ENCODE assay signal across 17 cellular contexts in the genomic region with DNA sequence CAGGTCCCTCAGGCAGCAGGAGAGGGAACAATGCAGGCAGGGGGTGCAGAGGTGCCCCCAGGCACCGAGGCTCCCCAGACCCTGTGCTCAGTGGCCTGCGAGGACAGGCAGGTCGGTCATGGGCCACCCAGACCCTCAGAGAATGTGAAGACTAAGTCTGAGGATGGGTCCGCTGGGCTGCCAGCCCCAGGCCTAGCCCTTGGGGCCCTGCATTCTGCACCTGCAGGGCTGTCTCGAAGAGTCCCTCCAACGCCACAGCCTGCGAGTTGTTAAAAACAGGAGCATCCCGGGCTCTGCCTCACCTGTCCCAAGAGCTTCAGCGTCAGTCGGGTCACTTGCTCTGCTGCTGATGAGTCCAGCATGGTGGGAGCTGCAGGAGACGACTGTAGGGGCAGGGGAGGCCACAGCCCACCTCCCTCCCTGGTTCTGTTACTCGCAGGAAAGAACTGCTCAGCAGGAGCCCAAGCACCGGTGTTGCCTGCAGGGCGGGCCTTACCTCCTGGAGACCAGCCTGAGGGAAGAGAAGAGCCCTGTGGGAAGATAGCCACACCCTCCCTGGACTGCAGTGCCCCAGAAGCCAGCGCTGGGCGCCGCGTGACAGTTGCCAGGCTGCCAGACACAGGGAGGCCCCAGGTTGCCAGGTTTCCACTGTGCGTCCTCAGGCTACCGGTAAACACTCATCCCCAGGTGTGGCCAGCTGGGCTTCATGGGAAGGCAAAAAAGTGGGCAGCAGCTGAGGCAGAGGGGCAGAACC. TPM values are rescaled to one million over a fixed set of nuclear protein-coding genes. Genes with fewer than 3 reads are reported as not detected.
DNase-seq lines count a peak whose midpoint lies in the region; ATAC-seq and TF ChIP-seq lines count a peak whose summit lies in the region.
"Had no signal": no experiment of that assay in that cellular context is flagged by ENCODE, and none has a peak within 500 bp of the region (broad histone marks: within the 10 kb centered on the region; RNA-seq: fewer than 3 reads in every experiment).

No MANE protein-coding gene starts in this region.

- intact Hi-C loops in heart left ventricle (cut with DNase I) (no loop called here), thyroid gland (cut with DNase I) (no loop called here), tibial artery (cut with DNase I; ENCODE audit: low total_unique reads) (no loop called here), natural killer cell (cut with micrococcal nuclease) (no loop called here)

- H3K27me3 ChIP-seq in heart left ventricle (no peaks in the 10 kb centered on the region), thyroid gland (no peaks in the 10 kb centered on the region), tibial artery (no peaks in the 10 kb centered on the region)

- H3K27me3 Mint-ChIP-seq in natural killer cell (ENCODE audit: low read depth in 2 of 2): no peaks in the 10 kb centered on the region
- H3K27me3 Mint-ChIP-seq: stimulated activated memory B cell treated with anti-CD40 and anti-IgM and Interleukin-4, amounts not matched to agents 10 μg/mL and 1 μg/mL and 100 μg/mL, for 72 hours had no signal

- H3K4me3 Mint-ChIP-seq in natural killer cell: no peak overlapping the region
- H3K4me3 Mint-ChIP-seq: activated naive CD4-positive, alpha-beta T cell treated with anti-CD3 and anti-CD28 coated beads for 36 hours; stimulated activated memory B cell treated with anti-CD40 and anti-IgM and Interleukin-4, amounts not matched to agents 10 μg/mL and 1 μg/mL and 100 μg/mL, for 72 hours had no signal

- H3K27ac ChIP-seq in heart left ventricle: no peak overlapping the region
- H3K27ac ChIP-seq in thyroid gland: no peak overlapping the region
- H3K27ac ChIP-seq in tibial artery: no peak overlapping the region
- H3K27ac ChIP-seq: 22Rv1, HL-60 had no signal

- no peaks in the 10 kb centered on the region for H3K9me3 Mint-ChIP-seq in natural killer cell
- H3K9me3 Mint-ChIP-seq: activated naive CD4-positive, alpha-beta T cell treated with anti-CD3 and anti-CD28 coated beads for 36 hours; stimulated activated memory B cell treated with anti-CD40 and anti-IgM and Interleukin-4, amounts not matched to agents 10 μg/mL and 1 μg/mL and 100 μg/mL, for 72 hours had no signal

- peaks cover under 1 to 11% of the 10 kb centered on the region in 2 donors for H3K4me1 Mint-ChIP-seq in natural killer cell

- TF ChIP-seq CTCF in heart left ventricle (IDR thresholded peaks at IDR 0.05) (no peak), thyroid gland (IDR thresholded peaks at IDR 0.05) (no peak), tibial artery (IDR thresholded peaks at IDR 0.05) (no peak), natural killer cell (IDR thresholded peaks at IDR 0.05) (no peak)

- peak; percentile 19 for DNase-seq in NCI-H1092 (lab: John Stamatoyannopoulos, UW)
- DNase-seq in NCI-H1092 treated with DMSO at 0.1 percent for 48 hours (lab: John Stamatoyannopoulos, UW): no peak
- DNase-seq in NCI-H2196 treated with DMSO at 0.1 percent for 48 hours (lab: John Stamatoyannopoulos, UW; ENCODE audit: unreplicated experiment): peak; percentile 80
- DNase-seq in heart left ventricle: peak; percentile 40 to 79 (median 73)
- peak; percentile 25 to 36 for DNase-seq in thyroid gland
- no peak for DNase-seq in T-helper 1 cell
- no peak for DNase-seq in tibial artery
- DNase-seq in natural killer cell: no peak
- DNase-seq: activated CD4-positive, alpha-beta T cell treated with anti-CD3 and anti-CD28 coated beads, Interleukin-2, amount 50 U/mL, for 1 hour; activated naive CD4-positive, alpha-beta T cell treated with anti-CD3 and anti-CD28 coated beads for 36 hours; NCI-H1930; SK-N-SH; stimulated activated CD4-positive, alpha-beta T cell treated with anti-CD3 and anti-CD28 coated beads, Interleukin-1b, Interleukin-23, amount 100 ng/mL, for 48 hours had no signal

- no peak overlapping the region for H3K27ac Mint-ChIP-seq in natural killer cell
- H3K27ac Mint-ChIP-seq: activated naive CD4-positive, alpha-beta T cell treated with anti-CD3 and anti-CD28 coated beads for 36 hours; stimulated activated memory B cell treated with anti-CD40 and anti-IgM and Interleukin-4, amounts not matched to agents 10 μg/mL and 1 μg/mL and 100 μg/mL, for 72 hours had no signal

- no peaks in the 10 kb centered on the region for H3K9me3 ChIP-seq in heart left ventricle
- H3K9me3 ChIP-seq in thyroid gland: no peaks in the 10 kb centered on the region
- no peaks in the 10 kb centered on the region for H3K9me3 ChIP-seq in tibial artery
- H3K9me3 ChIP-seq: SK-N-SH had no signal

- no peaks in the 10 kb centered on the region for H3K36me3 Mint-ChIP-seq in natural killer cell
- H3K36me3 Mint-ChIP-seq: stimulated activated memory B cell treated with anti-CD40 and anti-IgM and Interleukin-4, amounts not matched to agents 10 μg/mL and 1 μg/mL and 100 μg/mL, for 72 hours had no signal

- 63 to 77% (median 68%) methylated on average over 17 to 20 of the region's 20 CpGs for WGBS in heart left ventricle, 4 donors
- 45 to 82% methylated on average over 8 to 12 of the region's 20 CpGs for WGBS in thyroid gland, 2 donors

- no peak overlapping the region for H3K4me3 ChIP-seq in heart left ventricle
- H3K4me3 ChIP-seq in thyroid gland (replicated peaks in 1 of 3): no peak overlapping the region
- no peak overlapping the region for H3K4me3 ChIP-seq in tibial artery

- H3K4me1 ChIP-seq in heart left ventricle (peaks cover 3 to 25% (median 9%) of the 10 kb centered on the region in 12 donors), thyroid gland (peaks cover 6 to 9% of the 10 kb centered on the region in 2 donors), tibial artery (peaks cover 0 to 13% (median 9%) of the 10 kb centered on the region in 4 donors)

- TF ChIP-seq POLR2A in heart left ventricle (IDR thresholded peaks at IDR 0.05) (no peak), thyroid gland (IDR thresholded peaks at IDR 0.05) (no peak)

- ATAC-seq in heart left ventricle: peak; percentile 77 to 93 (median 86)
- ATAC-seq in natural killer cell: no peak
- ATAC-seq: left lobe of liver; stimulated activated memory B cell treated with anti-CD40 and anti-IgM and Interleukin-4, amounts not matched to agents 10 μg/mL and 1 μg/mL and 100 μg/mL, for 72 hours had no signal

- peaks cover 0 to 4% (median 0%) of the 10 kb centered on the region in 9 donors for H3K36me3 ChIP-seq in heart left ventricle
- no peaks in the 10 kb centered on the region for H3K36me3 ChIP-seq in thyroid gland
- peaks cover 0 to 4% (median 0%) of the 10 kb centered on the region in 3 donors for H3K36me3 ChIP-seq in tibial artery

RNA-seq across cellular contexts. Expression of gene C21orf58, which starts 5.8 kb away (rescaled TPM):
- total RNA-seq in heart left ventricle (1 to 10 TPM in 6 of 9 donors, under 1 TPM in 3; 0.72 to 4.0 (median 1.3) TPM), thyroid gland (1 to 10 TPM in 3 of 4 donors, under 1 TPM in 1; 0.89 to 2.2 (median 1.7) TPM), natural killer cell (1 to 10 TPM; 4.0 to 8.9 (median 5.2) TPM)
- 1 to 10 TPM in 1 of 2 donors, under 1 TPM in 1; 0.64 to 1.8 TPM for polyA plus RNA-seq in heart left ventricle

RNA-seq across cellular contexts. Expression of gene PCNT, which starts 6.1 kb away (rescaled TPM):
- total RNA-seq in heart left ventricle (10 to 100 TPM; 23.0 to 73.0 (median 36.7) TPM), thyroid gland (10 to 100 TPM; 23.9 to 36.6 (median 33.2) TPM), natural killer cell (10 to 100 TPM; 83.6 to 94.9 (median 84.0) TPM)
- 10 to 100 TPM; 17.0 to 40.7 TPM for polyA plus RNA-seq in heart left ventricle

RNA-seq across cellular contexts. Expression of gene YBEY, which starts 31.7 kb away (rescaled TPM):
- total RNA-seq in heart left ventricle: 10 to 100 TPM; 11.4 to 28.1 (median 16.0) TPM
- 10 to 100 TPM; 14.7 to 16.5 TPM for polyA plus RNA-seq in heart left ventricle
- 10 to 100 TPM; 12.6 to 25.4 (median 21.0) TPM for total RNA-seq in thyroid gland
- 10 to 100 TPM; 10.8 to 13.7 (median 12.7) TPM for total RNA-seq in natural killer cell

RNA-seq across cellular contexts. Expression of gene MCM3AP, which starts 32.5 kb away (rescaled TPM):
- total RNA-seq in heart left ventricle (10 to 100 TPM; 47.3 to 69.8 (median 56.8) TPM), thyroid gland (100 to 1,000 TPM in 1 of 4 donors, 10 to 100 TPM in 3; 65.7 to 116 (median 81.0) TPM), natural killer cell (100 to 1,000 TPM; 143 to 172 (median 159) TPM)
- 10 to 100 TPM; 24.5 to 50.9 TPM for polyA plus RNA-seq in heart left ventricle

Comparison
In these comparisons a context has a peak if more than half of its experiments do, and no peak if none do; other contexts are left out.
1. DNase-seq: peak in NCI-H1092 (single experiment), NCI-H2196 treated with DMSO at 0.1 percent for 48 hours (single experiment), heart left ventricle (5 of 5) and thyroid gland (2 of 2); none in NCI-H1092 treated with DMSO at 0.1 percent for 48 hours (single experiment), T-helper 1 cell (0 of 5), tibial artery (0 of 2) and natural killer cell (single experiment).
2. ATAC-seq: peak in heart left ventricle (4 of 4); none in natural killer cell (0 of 3).